Comparison of ENCODE assay signal across 1 cellular context in the genomic region with DNA sequence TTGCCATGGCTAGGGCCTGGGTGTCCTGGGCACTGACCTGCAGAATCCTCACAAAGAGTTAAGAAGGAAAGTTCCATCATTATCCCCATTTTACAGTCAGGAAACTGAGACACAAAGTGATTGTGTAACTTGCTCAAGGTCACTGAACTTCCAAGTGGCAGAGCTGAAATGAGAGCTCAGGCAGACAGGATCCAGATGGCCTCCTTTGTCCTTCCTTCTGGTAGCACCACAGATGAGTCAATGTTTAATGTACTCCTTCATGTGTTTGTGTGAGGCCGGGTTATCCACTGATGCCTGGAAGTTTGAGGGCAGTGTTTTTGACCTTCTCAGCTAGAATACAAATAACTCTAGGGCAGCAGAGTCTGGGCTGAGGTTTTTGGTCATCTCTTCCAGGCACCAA.
TF ChIP-seq lines count a peak whose summit lies in the region.

No MANE protein-coding gene starts in this region.

TF ChIP-seq in liver, 16 proteins besides CTCF, POLR2A, EP300 and RAD21 (continued from another document):
- TF ChIP-seq, protein P1, sequence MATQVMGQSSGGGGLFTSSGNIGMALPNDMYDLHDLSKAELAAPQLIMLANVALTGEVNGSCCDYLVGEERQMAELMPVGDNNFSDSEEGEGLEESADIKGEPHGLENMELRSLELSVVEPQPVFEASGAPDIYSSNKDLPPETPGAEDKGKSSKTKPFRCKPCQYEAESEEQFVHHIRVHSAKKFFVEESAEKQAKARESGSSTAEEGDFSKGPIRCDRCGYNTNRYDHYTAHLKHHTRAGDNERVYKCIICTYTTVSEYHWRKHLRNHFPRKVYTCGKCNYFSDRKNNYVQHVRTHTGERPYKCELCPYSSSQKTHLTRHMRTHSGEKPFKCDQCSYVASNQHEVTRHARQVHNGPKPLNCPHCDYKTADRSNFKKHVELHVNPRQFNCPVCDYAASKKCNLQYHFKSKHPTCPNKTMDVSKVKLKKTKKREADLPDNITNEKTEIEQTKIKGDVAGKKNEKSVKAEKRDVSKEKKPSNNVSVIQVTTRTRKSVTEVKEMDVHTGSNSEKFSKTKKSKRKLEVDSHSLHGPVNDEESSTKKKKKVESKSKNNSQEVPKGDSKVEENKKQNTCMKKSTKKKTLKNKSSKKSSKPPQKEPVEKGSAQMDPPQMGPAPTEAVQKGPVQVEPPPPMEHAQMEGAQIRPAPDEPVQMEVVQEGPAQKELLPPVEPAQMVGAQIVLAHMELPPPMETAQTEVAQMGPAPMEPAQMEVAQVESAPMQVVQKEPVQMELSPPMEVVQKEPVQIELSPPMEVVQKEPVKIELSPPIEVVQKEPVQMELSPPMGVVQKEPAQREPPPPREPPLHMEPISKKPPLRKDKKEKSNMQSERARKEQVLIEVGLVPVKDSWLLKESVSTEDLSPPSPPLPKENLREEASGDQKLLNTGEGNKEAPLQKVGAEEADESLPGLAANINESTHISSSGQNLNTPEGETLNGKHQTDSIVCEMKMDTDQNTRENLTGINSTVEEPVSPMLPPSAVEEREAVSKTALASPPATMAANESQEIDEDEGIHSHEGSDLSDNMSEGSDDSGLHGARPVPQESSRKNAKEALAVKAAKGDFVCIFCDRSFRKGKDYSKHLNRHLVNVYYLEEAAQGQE (IDR thresholded peaks at IDR 0.05), result no peak
- peak; percentile 37 to 46 for TF ChIP-seq HNF4A (conservative IDR thresholded peaks at IDR 0.05)
